Comparison of ENCODE assay signal across 13 cellular contexts in genomic region chr10:69070951-69071350, GRCh38. TPM values are rescaled to one million over a fixed set of nuclear protein-coding genes. Genes with fewer than 3 reads are reported as not detected.
A peak's percentile ranks its signal among the peaks of the same experiment; 100 is the strongest.
DNase-seq lines count a peak whose midpoint lies in the region; ATAC-seq and TF ChIP-seq lines count a peak whose summit lies in the region.
"Had no signal": no experiment of that assay in that cellular context is flagged by ENCODE, and none has a peak within 500 bp of the region (broad histone marks: within the 10 kb centered on the region; RNA-seq: fewer than 3 reads in every experiment).

No MANE protein-coding gene starts in this region.

- intact Hi-C loops in activated CD4-positive, alpha-beta T cell treated with anti-CD3 and anti-CD28 coated beads, Interleukin-2, amount 10 ng/mL, durations not matched to agents 24 days and 14 days (cut with micrococcal nuclease) = no loop called here
- intact Hi-C loops in natural killer cell (cut with micrococcal nuclease) = no loop called here
- intact Hi-C loops in dendritic cell treated with granulocyte-macrophage colony-stimulating factor and Interleukin-4, amounts not matched to agents 40 ng/mL and 50 ng/mL, for 4 days (cut with micrococcal nuclease) = no loop called here

- no peaks in the 10 kb centered on the region for H3K27me3 Mint-ChIP-seq in activated CD4-positive, alpha-beta T cell treated with anti-CD3 and anti-CD28 coated beads, Interleukin-2, amount 10 ng/mL, durations not matched to agents 24 days and 14 days
- no peaks in the 10 kb centered on the region for H3K27me3 Mint-ChIP-seq in natural killer cell treated with Interleukin-12 subunit alpha and Interleukin-12 subunit beta and Interleukin-15 and Interleukin-18, amount 100 ng/mL, for 72 hours
- H3K27me3 Mint-ChIP-seq in natural killer cell (ENCODE audit: low read depth in 2 of 2) = no peaks in the 10 kb centered on the region
- H3K27me3 Mint-ChIP-seq in dendritic cell treated with granulocyte-macrophage colony-stimulating factor and Interleukin-4, amounts not matched to agents 40 ng/mL and 50 ng/mL, for 4 days = no peaks in the 10 kb centered on the region
- H3K27me3 Mint-ChIP-seq: CD4-positive, CD25-positive, alpha-beta regulatory T cell had no signal

- no peak for DNase-seq in activated CD4-positive, alpha-beta T cell treated with anti-CD3 and anti-CD28 coated beads, Interleukin-2, amount 10 ng/mL, durations not matched to agents 24 days and 14 days
- DNase-seq in activated CD4-positive, alpha-beta T cell treated with anti-CD3 and anti-CD28 coated beads, Interleukin-2, amount 50 U/mL, for 4 hours = no peak
- DNase-seq in natural killer cell treated with Interleukin-12 subunit alpha and Interleukin-12 subunit beta and Interleukin-15 and Interleukin-18, amount 100 ng/mL, for 72 hours (ENCODE audit: low spot score) = no peak
- DNase-seq in natural killer cell (no peak), RKO (ENCODE audit: low spot score) (no peak), T1000 (lab: John Stamatoyannopoulos, UW) (no peak)
- no peak for DNase-seq in central memory CD4-positive, alpha-beta T cell
- DNase-seq: CD4-positive, CD25-positive, alpha-beta regulatory T cell; DMS53; GF-D8 had no signal

- H3K9me3 Mint-ChIP-seq in activated CD4-positive, alpha-beta T cell treated with anti-CD3 and anti-CD28 coated beads, Interleukin-2, amount 10 ng/mL, durations not matched to agents 24 days and 14 days = peaks cover 4% of the 10 kb centered on the region
- H3K9me3 Mint-ChIP-seq in natural killer cell treated with Interleukin-12 subunit alpha and Interleukin-12 subunit beta and Interleukin-15 and Interleukin-18, amount 100 ng/mL, for 72 hours = no peaks in the 10 kb centered on the region
- H3K9me3 Mint-ChIP-seq in natural killer cell = no peaks in the 10 kb centered on the region
- H3K9me3 Mint-ChIP-seq in dendritic cell treated with granulocyte-macrophage colony-stimulating factor and Interleukin-4, amounts not matched to agents 40 ng/mL and 50 ng/mL, for 4 days = no peaks in the 10 kb centered on the region
- H3K9me3 Mint-ChIP-seq: CD4-positive, CD25-positive, alpha-beta regulatory T cell had no signal

- no peak for ATAC-seq in natural killer cell treated with Interleukin-12 subunit alpha and Interleukin-12 subunit beta and Interleukin-15 and Interleukin-18, amount 100 ng/mL, for 72 hours
- ATAC-seq in natural killer cell = no peak
- ATAC-seq: GM12878, HCT116 had no signal

- H3K4me3 Mint-ChIP-seq in activated CD4-positive, alpha-beta T cell treated with anti-CD3 and anti-CD28 coated beads, Interleukin-2, amount 10 ng/mL, durations not matched to agents 24 days and 14 days = no peak overlapping the region
- H3K4me3 Mint-ChIP-seq in natural killer cell treated with Interleukin-12 subunit alpha and Interleukin-12 subunit beta and Interleukin-15 and Interleukin-18, amount 100 ng/mL, for 72 hours = no peak overlapping the region
- no peak overlapping the region for H3K4me3 Mint-ChIP-seq in natural killer cell
- no peak overlapping the region for H3K4me3 Mint-ChIP-seq in dendritic cell treated with granulocyte-macrophage colony-stimulating factor and Interleukin-4, amounts not matched to agents 40 ng/mL and 50 ng/mL, for 4 days
- H3K4me3 Mint-ChIP-seq: CD4-positive, CD25-positive, alpha-beta regulatory T cell had no signal

- peak overlapping the region; percentile 56 for H3K27ac Mint-ChIP-seq in activated CD4-positive, alpha-beta T cell treated with anti-CD3 and anti-CD28 coated beads, Interleukin-2, amount 10 ng/mL, durations not matched to agents 24 days and 14 days
- H3K27ac Mint-ChIP-seq in natural killer cell treated with Interleukin-12 subunit alpha and Interleukin-12 subunit beta and Interleukin-15 and Interleukin-18, amount 100 ng/mL, for 72 hours = peak overlapping the region; percentile 22 to 26
- no peak overlapping the region for H3K27ac Mint-ChIP-seq in natural killer cell
- peak overlapping the region; percentile 41 for H3K27ac Mint-ChIP-seq in dendritic cell treated with granulocyte-macrophage colony-stimulating factor and Interleukin-4, amounts not matched to agents 40 ng/mL and 50 ng/mL, for 4 days
- H3K27ac Mint-ChIP-seq: CD4-positive, CD25-positive, alpha-beta regulatory T cell had no signal

- TF ChIP-seq CTCF in natural killer cell (IDR thresholded peaks at IDR 0.05) = no peak

- H3K4me1 Mint-ChIP-seq in activated CD4-positive, alpha-beta T cell treated with anti-CD3 and anti-CD28 coated beads, Interleukin-2, amount 10 ng/mL, durations not matched to agents 24 days and 14 days = peaks cover 19% of the 10 kb centered on the region
- peaks cover 5 to 13% of the 10 kb centered on the region in 2 donors for H3K4me1 Mint-ChIP-seq in natural killer cell treated with Interleukin-12 subunit alpha and Interleukin-12 subunit beta and Interleukin-15 and Interleukin-18, amount 100 ng/mL, for 72 hours (ENCODE audit: low read depth in 2 of 2)
- H3K4me1 Mint-ChIP-seq in natural killer cell = peaks cover 9 to 17% of the 10 kb centered on the region in 2 donors
- H3K4me1 Mint-ChIP-seq in dendritic cell treated with granulocyte-macrophage colony-stimulating factor and Interleukin-4, amounts not matched to agents 40 ng/mL and 50 ng/mL, for 4 days (ENCODE audit: low read depth) = peaks cover 58% of the 10 kb centered on the region

- peaks cover 2% of the 10 kb centered on the region for H3K36me3 Mint-ChIP-seq in activated CD4-positive, alpha-beta T cell treated with anti-CD3 and anti-CD28 coated beads, Interleukin-2, amount 10 ng/mL, durations not matched to agents 24 days and 14 days (ENCODE audit: low read depth)
- H3K36me3 Mint-ChIP-seq in natural killer cell treated with Interleukin-12 subunit alpha and Interleukin-12 subunit beta and Interleukin-15 and Interleukin-18, amount 100 ng/mL, for 72 hours = peaks cover 4% of the 10 kb centered on the region
- H3K36me3 Mint-ChIP-seq in natural killer cell = no peaks in the 10 kb centered on the region
- H3K36me3 Mint-ChIP-seq in dendritic cell treated with granulocyte-macrophage colony-stimulating factor and Interleukin-4, amounts not matched to agents 40 ng/mL and 50 ng/mL, for 4 days (ENCODE audit: low read depth) = no peaks in the 10 kb centered on the region
- H3K36me3 Mint-ChIP-seq: CD4-positive, CD25-positive, alpha-beta regulatory T cell had no signal

RNA-seq across cellular contexts. Expression of gene SRGN, which starts 17.0 kb away (rescaled TPM):
- total RNA-seq in activated CD4-positive, alpha-beta T cell treated with anti-CD3 and anti-CD28 coated beads, Interleukin-2, amount 10 ng/mL, durations not matched to agents 24 days and 14 days = 996 and 999 TPM in 2 replicates
- 100 to 1,000 TPM; 268 to 486 TPM for total RNA-seq in natural killer cell treated with Interleukin-12 subunit alpha and Interleukin-12 subunit beta and Interleukin-15 and Interleukin-18, amount 100 ng/mL, for 72 hours
- total RNA-seq in natural killer cell = 100 to 1,000 TPM; 636 to 954 (median 778) TPM

RNA-seq across cellular contexts. Expression of gene VPS26A, which starts 53.0 kb away (rescaled TPM):
- 29.2 and 30.8 TPM in 2 replicates for total RNA-seq in activated CD4-positive, alpha-beta T cell treated with anti-CD3 and anti-CD28 coated beads, Interleukin-2, amount 10 ng/mL, durations not matched to agents 24 days and 14 days
- 10 to 100 TPM; 38.8 to 54.8 TPM for total RNA-seq in natural killer cell treated with Interleukin-12 subunit alpha and Interleukin-12 subunit beta and Interleukin-15 and Interleukin-18, amount 100 ng/mL, for 72 hours
- total RNA-seq in natural killer cell = 10 to 100 TPM; 62.6 to 86.4 (median 86.2) TPM

Comparison
In these comparisons a context has a peak if more than half of its experiments do, and no peak if none do; other contexts are left out.
1. H3K27ac Mint-ChIP-seq: peak in activated CD4-positive, alpha-beta T cell treated with anti-CD3 and anti-CD28 coated beads, Interleukin-2, amount 10 ng/mL, durations not matched to agents 24 days and 14 days (single experiment), natural killer cell treated with Interleukin-12 subunit alpha and Interleukin-12 subunit beta and Interleukin-15 and Interleukin-18, amount 100 ng/mL, for 72 hours (2 of 2) and dendritic cell treated with granulocyte-macrophage colony-stimulating factor and Interleukin-4, amounts not matched to agents 40 ng/mL and 50 ng/mL, for 4 days (single experiment); none in natural killer cell (0 of 2).